ENCODE assay signal across 20 cellular contexts in the genomic region with DNA sequence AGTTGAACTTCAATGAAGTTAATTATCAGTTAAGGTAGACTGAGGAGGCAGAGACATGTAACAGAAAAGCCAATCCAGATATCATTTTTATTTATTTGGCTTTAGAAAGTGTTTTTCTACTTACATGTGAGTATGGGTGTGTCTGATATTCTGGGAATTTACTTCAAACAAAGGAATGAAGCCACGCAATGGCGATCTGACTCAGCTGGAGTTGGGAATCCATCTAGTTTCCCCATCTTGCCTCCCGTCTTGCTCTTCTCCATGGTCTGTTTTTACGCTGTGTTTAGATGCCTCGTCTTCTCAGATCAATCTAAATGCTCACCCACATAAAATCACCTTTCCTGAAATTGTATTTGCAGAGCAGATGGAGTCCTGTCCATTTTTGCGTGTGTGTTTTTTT. TPM values are rescaled to one million over a fixed set of nuclear protein-coding genes. Genes with fewer than 3 reads are reported as not detected.
"Had no signal": no experiment of that assay in that cellular context is flagged by ENCODE, and none has a peak within 500 bp of the region (broad histone marks: within the 10 kb centered on the region; RNA-seq: fewer than 3 reads in every experiment).

No MANE protein-coding gene starts in this region.

- H3K4me1 ChIP-seq: left ventricle myocardium inferior had no signal

- DNase-seq: activated CD4-positive, CD25-positive, alpha-beta regulatory T cell treated with anti-CD3 and anti-CD28 coated beads, Interleukin-2, amount 50 U/mL, for 72 hours; activated CD8-positive, alpha-beta memory T cell treated with anti-CD3 and anti-CD28 coated beads for 24 hours; activated CD8-positive, alpha-beta memory T cell treated with anti-CD3 and anti-CD28 coated beads, Interleukin-2, amount 50 U/mL, for 48 hours; activated gamma-delta T cell; activated T-cell treated with anti-CD3 and anti-CD28 coated beads, Interleukin-2, amount 50 U/mL, for 72 hours; central memory CD4-positive, alpha-beta T cell; dorsolateral prefrontal cortex; left ventricle myocardium inferior; mammary epithelial cell; pancreas; stimulated activated naive B cell treated with anti-CD40 and anti-IgM and Interleukin-4, amounts not matched to agents 10 μg/mL and 1 μg/mL and 100 μg/mL, for 72 hours; T-helper 2 cell had no signal

- H3K9me3 ChIP-seq: adrenal gland, left ventricle myocardium inferior, pancreas, thoracic aorta had no signal

- H3K4me3 ChIP-seq: adrenal gland, left ventricle myocardium inferior, pancreas, thoracic aorta had no signal

- H3K27me3 ChIP-seq: adrenal gland, dorsolateral prefrontal cortex, pancreas had no signal

- H3K36me3 ChIP-seq: adrenal gland, left ventricle myocardium inferior, pancreas, thoracic aorta had no signal

- FAIRE-seq: colon, keratinocyte, pancreas, urothelium cell line had no signal

- ATAC-seq: activated T-cell treated with anti-CD3 and anti-CD28 coated beads, Interleukin-2, amount 50 U/mL, for 72 hours; stimulated activated naive B cell treated with anti-CD40 and anti-IgM and Interleukin-4, amounts not matched to agents 10 μg/mL and 1 μg/mL and 100 μg/mL, for 72 hours had no signal

- H3K27ac ChIP-seq: adrenal gland, epithelial cell of prostate, left ventricle myocardium inferior, thoracic aorta, VCaP had no signal

RNA-seq across cellular contexts. Expression of gene KCNJ16, which starts 1.7 kb away (rescaled TPM):
- total RNA-seq: activated T-cell treated with anti-CD3 and anti-CD28 coated beads, Interleukin-2, amount 50 U/mL, for 72 hours; left ventricle myocardium inferior; myocyte had no signal
